Comparison of ENCODE assay signal across 15 cellular contexts in genomic region chr6:19929312-19929711, GRCh38.
DNase-seq lines count a peak whose midpoint lies in the region; ATAC-seq and TF ChIP-seq lines count a peak whose summit lies in the region.
"Had no signal": no experiment of that assay in that cellular context is flagged by ENCODE, and none has a peak within 500 bp of the region (broad histone marks: within the 10 kb centered on the region; RNA-seq: fewer than 3 reads in every experiment).

No MANE protein-coding gene starts in this region.

- H2BK5ac ChIP-seq in mesendoderm (ENCODE audit: low read length): no peak overlapping the region

- H3K56ac ChIP-seq in mesendoderm (ENCODE audit: low read length): no peak overlapping the region

- TF ChIP-seq CTCF in A673 (conservative IDR thresholded peaks at IDR 0.05; ENCODE audit: low read depth, low read length) (no peak), esophagus squamous epithelium (IDR thresholded peaks at IDR 0.05) (no peak), natural killer cell (IDR thresholded peaks at IDR 0.05) (no peak), thyroid gland (IDR thresholded peaks at IDR 0.05) (no peak)

- CTCF ChIA-PET in A673 (lab: Charles Lee): no interaction called here

- no peak overlapping the region for H4K5ac ChIP-seq in mesendoderm (ENCODE audit: low read length)

- no peaks in the 10 kb centered on the region for H3K9me3 Mint-ChIP-seq in natural killer cell
- H3K9me3 Mint-ChIP-seq: CD8-positive, alpha-beta T cell; GM23338 had no signal

- H3K9me3 ChIP-seq in A673 (ENCODE audit: low read depth, low read length, poor library complexity, severe bottlenecking) (no peaks in the 10 kb centered on the region), esophagus squamous epithelium (no peaks in the 10 kb centered on the region), thyroid gland (no peaks in the 10 kb centered on the region)
- H3K9me3 ChIP-seq: A549; BLaER1 treated with 17β-estradiol and CSF1 and Interleukin-3, amounts not matched to agents 10 nM and 100 nM had no signal

- H3K4me1 ChIP-seq in A673 (ENCODE audit: insufficient read depth, low read length, poor library complexity, severe bottlenecking) (peaks cover 5% of the 10 kb centered on the region), mesendoderm (ENCODE audit: control insufficient read depth, low read depth, low read length) (peaks cover 1% of the 10 kb centered on the region), esophagus squamous epithelium (no peaks in the 10 kb centered on the region), thyroid gland (no peaks in the 10 kb centered on the region)
- H3K4me1 ChIP-seq: A549; BLaER1 treated with 17β-estradiol and CSF1 and Interleukin-3, amounts not matched to agents 10 nM and 100 nM had no signal

- H3K36me3 Mint-ChIP-seq in natural killer cell: no peaks in the 10 kb centered on the region
- H3K36me3 Mint-ChIP-seq: CD8-positive, alpha-beta T cell had no signal

- no peak overlapping the region for H3K4ac ChIP-seq in mesendoderm (ENCODE audit: low read depth, low read length)

- H2BK120ac ChIP-seq in mesendoderm (ENCODE audit: low read depth, low read length): no peak overlapping the region

- POLR2A ChIA-PET in A673 (lab: Charles Lee; ENCODE audit: low non-redundant PET): no interaction called here

- no peak for ATAC-seq in natural killer cell
- ATAC-seq: A549; CD8-positive, alpha-beta T cell; GM23338 had no signal

- H3K36me3 ChIP-seq in A673 (ENCODE audit: insufficient read depth, low read length, poor library complexity, severe bottlenecking) (no peaks in the 10 kb centered on the region), mesendoderm (ENCODE audit: control insufficient read depth, insufficient read depth, low read length) (no peaks in the 10 kb centered on the region), esophagus squamous epithelium (no peaks in the 10 kb centered on the region), thyroid gland (no peaks in the 10 kb centered on the region)
- H3K36me3 ChIP-seq: BLaER1 treated with 17β-estradiol and CSF1 and Interleukin-3, amounts not matched to agents 10 nM and 100 nM had no signal

- H4K8ac ChIP-seq in mesendoderm (ENCODE audit: low read depth, low read length): no peak overlapping the region

- H3K27ac Mint-ChIP-seq in natural killer cell: no peak overlapping the region
- H3K27ac Mint-ChIP-seq: B cell; CD8-positive, alpha-beta T cell; GM23338 had no signal

- H3K27ac ChIP-seq in A673 (ENCODE audit: low read depth, low read length, poor library complexity, severe bottlenecking) (no peak overlapping the region), mesendoderm (ENCODE audit: low read depth, low read length) (no peak overlapping the region), esophagus squamous epithelium (no peak overlapping the region), thyroid gland (no peak overlapping the region)
- H3K27ac ChIP-seq: 22Rv1; A549; BLaER1 treated with 17β-estradiol and CSF1 and Interleukin-3, amounts not matched to agents 10 nM and 100 nM had no signal

- H3K23ac ChIP-seq in mesendoderm (ENCODE audit: low read length): no peak overlapping the region

- TF ChIP-seq POLR2A in esophagus squamous epithelium (IDR thresholded peaks at IDR 0.05): no peak
- TF ChIP-seq POLR2A in thyroid gland (IDR thresholded peaks at IDR 0.05): no peak

- no peaks in the 10 kb centered on the region for H3K79me2 ChIP-seq in mesendoderm (ENCODE audit: control insufficient read depth, insufficient read depth, low read length)

- no peak overlapping the region for H3K18ac ChIP-seq in mesendoderm (ENCODE audit: low read length)

- H3K4me2 ChIP-seq in mesendoderm (ENCODE audit: low read length): no peak overlapping the region
- H3K4me2 ChIP-seq: A549; BLaER1 treated with 17β-estradiol and CSF1 and Interleukin-3, amounts not matched to agents 10 nM and 100 nM; GM23338 had no signal

- H3K4me3 ChIP-seq in A673 (ENCODE audit: low read depth, low read length, poor library complexity, severe bottlenecking): no peak overlapping the region
- H3K4me3 ChIP-seq in mesendoderm (ENCODE audit: low read length): no peak overlapping the region
- no peak overlapping the region for H3K4me3 ChIP-seq in esophagus squamous epithelium
- H3K4me3 ChIP-seq in thyroid gland (replicated peaks in 1 of 3): no peak overlapping the region
- H3K4me3 ChIP-seq: A549; BLaER1 treated with 17β-estradiol and CSF1 and Interleukin-3, amounts not matched to agents 10 nM and 100 nM; GM23338 had no signal

- no peak overlapping the region for H2BK15ac ChIP-seq in mesendoderm (replicated peaks; ENCODE audit: low read depth)

- no TSS peak for BruUV-seq in A673 (replicated peaks; lab: Mats Ljungman, UMichigan)

- no peak overlapping the region for H3K4me3 Mint-ChIP-seq in natural killer cell
- H3K4me3 Mint-ChIP-seq: B cell; CD8-positive, alpha-beta T cell; GM23338 had no signal

- WGBS in mesendoderm (ENCODE audit: extremely low coverage, insufficient coverage, low lambda C conversion rate): no CpG with 5 or more reads among the region's 1 CpG
- WGBS in esophagus squamous epithelium, 2 donors: 23 to 52% methylated on average over 1 of the region's 1 CpG
- 86% methylated on average over 1 of the region's 1 CpG for WGBS in thyroid gland, 2 donors

- H2AK5ac ChIP-seq in mesendoderm (ENCODE audit: low read length): no peak overlapping the region

- H3K27me3 Mint-ChIP-seq in natural killer cell (ENCODE audit: low read depth in 2 of 2): peaks cover 4 to 64% of the 10 kb centered on the region in 2 donors
- H3K27me3 Mint-ChIP-seq: B cell had no signal

- H3K9ac ChIP-seq in mesendoderm (ENCODE audit: low read length): no peak overlapping the region
- H3K9ac ChIP-seq: BLaER1 treated with 17β-estradiol and CSF1 and Interleukin-3, amounts not matched to agents 10 nM and 100 nM had no signal

- no peaks in the 10 kb centered on the region for H3K4me1 Mint-ChIP-seq in natural killer cell
- H3K4me1 Mint-ChIP-seq: B cell had no signal

- DNase-seq in A673 (ENCODE audit: low spot score) (peak; percentile 64), NCI-H524 treated with DMSO at 0.1 percent for 48 hours (lab: John Stamatoyannopoulos, UW) (peak; percentile 19), mesendoderm (peak; percentile 76), retina (peak; percentile 39), esophagus squamous epithelium (lab: John Stamatoyannopoulos, UW) (no peak), natural killer cell (no peak), thyroid gland (no peak)
- DNase-seq: Calu3; CD8-positive, alpha-beta T cell; HCEC 1CT had no signal

- H3K79me1 ChIP-seq in mesendoderm (ENCODE audit: low read length): no peaks in the 10 kb centered on the region

- H3K27me3 ChIP-seq in A673 (replicated peaks; ENCODE audit: insufficient read depth, low read depth, low read length, poor library complexity): peaks cover 81% of the 10 kb centered on the region
- no peaks in the 10 kb centered on the region for H3K27me3 ChIP-seq in mesendoderm (ENCODE audit: insufficient read depth, low read length, poor library complexity)
- peaks cover 0 to 2% (median 0%) of the 10 kb centered on the region in 4 donors for H3K27me3 ChIP-seq in esophagus squamous epithelium
- no peaks in the 10 kb centered on the region for H3K27me3 ChIP-seq in thyroid gland
- H3K27me3 ChIP-seq: BLaER1 treated with 17β-estradiol and CSF1 and Interleukin-3, amounts not matched to agents 10 nM and 100 nM had no signal

- intact Hi-C loops in A673 (cut with micrococcal nuclease; ENCODE audit: unreplicated experiment) (no loop called here), esophagus squamous epithelium (cut with DNase I) (no loop called here), natural killer cell (cut with micrococcal nuclease) (no loop called here), thyroid gland (cut with DNase I) (no loop called here)

Comparison
In these comparisons a context has a peak if more than half of its experiments do, and no peak if none do; other contexts are left out.
1. DNase-seq: peak in A673 (single experiment), NCI-H524 treated with DMSO at 0.1 percent for 48 hours (single experiment), mesendoderm (single experiment) and retina (single experiment); none in esophagus squamous epithelium (single experiment), natural killer cell (single experiment) and thyroid gland (0 of 2).